1 cellular context compared by ENCODE assay signal in genomic region chr9:130689937-130690700, GRCh38.
TF ChIP-seq lines count a peak whose summit lies in the region.

No MANE protein-coding gene starts in this region.

TF ChIP-seq in HepG2, 621 proteins besides CTCF, POLR2A, EP300 and RAD21 (continued from another document and continues in another):
- TF ChIP-seq ZNF646 (CRISPR knock-in tag; IDR thresholded peaks at IDR 0.05) (no peak), KLF16 (CRISPR knock-in tag; IDR thresholded peaks at IDR 0.05) (0 out of 4 replicates have a peak, but pooled peaks of 1 of the 2 experiments have one; percentile 6), ZFY (CRISPR knock-in tag; IDR thresholded peaks at IDR 0.05) (0 out of 2 replicates have a peak, but pooled peaks have one; percentile 33), ZNF367 (CRISPR knock-in tag; IDR thresholded peaks at IDR 0.05; ENCODE audit: borderline replicate concordance) (peak; percentile 66; the same call in 1 of the 2 replicates), ZNF234 (CRISPR knock-in tag; conservative IDR thresholded peaks at IDR 0.05) (no peak), ZNF878 (CRISPR knock-in tag; IDR thresholded peaks at IDR 0.05) (no peak), NFRKB (IDR thresholded peaks at IDR 0.05) (no peak), JUN (CRISPR knock-in tag; IDR thresholded peaks at IDR 0.05) (no peak), CCDC6 (CRISPR knock-in tag; IDR thresholded peaks at IDR 0.05) (peak; percentile 48; the same call in 1 of the 2 replicates), ZNF543 (CRISPR knock-in tag; IDR thresholded peaks at IDR 0.05) (no peak), ZNF430 (CRISPR knock-in tag; IDR thresholded peaks at IDR 0.05) (0 out of 2 replicates have a peak, but pooled peaks have one; percentile 29), ZBTB39 (CRISPR knock-in tag; IDR thresholded peaks at IDR 0.05) (no peak), ZFP36L1 (CRISPR knock-in tag; IDR thresholded peaks at IDR 0.05) (no peak), NFATC3 (CRISPR knock-in tag; IDR thresholded peaks at IDR 0.05) (no peak), ETV6 (CRISPR knock-in tag; conservative IDR thresholded peaks at IDR 0.05) (no peak), NONO (IDR thresholded peaks at IDR 0.05) (no peak), NONO (CRISPR knock-in tag; conservative IDR thresholded peaks at IDR 0.05) (0 out of 2 replicates have a peak, but pooled peaks have one; percentile 33), RARA (CRISPR knock-in tag; IDR thresholded peaks at IDR 0.05) (0 out of 2 replicates have a peak, but pooled peaks have one; percentile 3), MXD3 (CRISPR knock-in tag; IDR thresholded peaks at IDR 0.05) (no peak), KLF11 (CRISPR knock-in tag; IDR thresholded peaks at IDR 0.05) (0 out of 2 replicates have a peak, but pooled peaks have one; percentile 29), ZNF788 (CRISPR knock-in tag; IDR thresholded peaks at IDR 0.05; ENCODE audit: borderline replicate concordance) (no peak), HNRNPK (IDR thresholded peaks at IDR 0.05; ENCODE audit: low read depth, low read length, poor library complexity, severe bottlenecking) (no peak), DMAP1 (CRISPR knock-in tag; IDR thresholded peaks at IDR 0.05) (no peak), CCAR2 (optimal IDR thresholded peaks at IDR 0.05; ENCODE audit: low read depth, low read length) (no peak), SUZ12 (IDR thresholded peaks at IDR 0.05; ENCODE audit: low read depth, low read length) (no peak), HDAC1 (CRISPR knock-in tag; IDR thresholded peaks at IDR 0.05) (0 out of 2 replicates have a peak, but pooled peaks have one; percentile 28), ARHGAP35 (CRISPR knock-in tag; IDR thresholded peaks at IDR 0.05; ENCODE audit: borderline replicate concordance) (no peak), MAFK (conservative IDR thresholded peaks at IDR 0.05 in 1 of 2, IDR thresholded peaks at IDR 0.05 in 1 of 2; ENCODE audit: low read length in 2 of 2) (no peak), UBTF (CRISPR knock-in tag; IDR thresholded peaks at IDR 0.05) (no peak), SPEN (CRISPR knock-in tag; IDR thresholded peaks at IDR 0.05; ENCODE audit: low read depth) (no peak), ZMYM3 (CRISPR knock-in tag; IDR thresholded peaks at IDR 0.05) (no peak), ZFP82 (CRISPR knock-in tag; IDR thresholded peaks at IDR 0.05; ENCODE audit: borderline replicate concordance) (no peak), ZSCAN9 (CRISPR knock-in tag; IDR thresholded peaks at IDR 0.05; ENCODE audit: borderline replicate concordance) (no peak), FOXP1 (IDR thresholded peaks at IDR 0.05) (no peak), FOXP1 (CRISPR knock-in tag; IDR thresholded peaks at IDR 0.05) (no peak), ZNF770 (CRISPR knock-in tag; IDR thresholded peaks at IDR 0.05) (no peak), ZBTB14 (CRISPR knock-in tag; IDR thresholded peaks at IDR 0.05) (no peak), DRAP1 (CRISPR knock-in tag; IDR thresholded peaks at IDR 0.05) (peak; percentile 99), SMAD3 (CRISPR knock-in tag; IDR thresholded peaks at IDR 0.05) (0 out of 2 replicates have a peak, but pooled peaks have one; percentile 59), NFYB (CRISPR knock-in tag; IDR thresholded peaks at IDR 0.05) (peak; percentile 89), SP4 (CRISPR knock-in tag; IDR thresholded peaks at IDR 0.05) (0 out of 2 replicates have a peak, but pooled peaks have one; percentile 19), WIZ (CRISPR knock-in tag; IDR thresholded peaks at IDR 0.05) (no peak), DZIP1 (CRISPR knock-in tag; IDR thresholded peaks at IDR 0.05) (no peak), HMGXB4 (CRISPR knock-in tag; IDR thresholded peaks at IDR 0.05; ENCODE audit: borderline replicate concordance in 1 of 2, low read depth in 1 of 2) (peak in 1 of 2 experiments; percentile 41; a peak in 2 of 4 replicates)
